14 cellular contexts compared by ENCODE assay signal in the genomic region with DNA sequence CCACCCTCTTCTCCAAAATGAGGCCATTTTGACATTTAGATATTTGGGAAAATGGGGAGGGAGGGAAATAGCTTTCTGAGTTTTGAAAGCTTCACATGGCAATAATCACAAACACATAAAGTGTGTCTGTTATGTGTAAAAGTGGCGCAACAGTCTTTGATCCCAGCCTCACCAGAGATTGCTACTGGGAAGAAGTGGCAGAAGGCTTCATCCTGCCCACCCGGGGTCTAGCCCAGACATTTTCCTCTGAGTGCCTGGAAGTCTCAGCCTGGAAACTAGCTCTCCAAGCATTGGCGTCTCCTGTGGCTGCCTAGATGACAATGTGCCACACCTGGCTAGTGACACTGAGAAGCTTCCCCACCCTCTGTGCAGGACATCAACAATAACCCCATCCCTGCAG. TPM values are rescaled to one million over a fixed set of nuclear protein-coding genes. Genes with fewer than 3 reads are reported as not detected.
A peak's percentile ranks its signal among the peaks of the same experiment; 100 is the strongest.
DNase-seq lines count a peak whose midpoint lies in the region; ATAC-seq, FAIRE-seq and TF ChIP-seq lines count a peak whose summit lies in the region.
"Had no signal": no experiment of that assay in that cellular context is flagged by ENCODE, and none has a peak within 500 bp of the region (broad histone marks: within the 10 kb centered on the region; RNA-seq: fewer than 3 reads in every experiment).

No MANE protein-coding gene starts in this region.

- 100% methylated on average over 1 to 2 of the region's 3 CpGs for WGBS in gastroesophageal sphincter (ENCODE audit: low coverage in 1 of 2), 2 donors

- no peaks in the 10 kb centered on the region for H3K27me3 Mint-ChIP-seq in activated T-cell treated with anti-CD3 and anti-CD28 coated beads, Interleukin-2, amount 50 U/mL, for 4 hours (ENCODE audit: low read depth)
- no peaks in the 10 kb centered on the region for H3K27me3 Mint-ChIP-seq in T-helper 17 cell
- no peaks in the 10 kb centered on the region for H3K27me3 Mint-ChIP-seq in stimulated activated memory B cell treated with anti-CD40 and anti-IgM and Interleukin-4, amounts not matched to agents 10 μg/mL and 1 μg/mL and 100 μg/mL, for 72 hours

- H3K4me3 ChIP-seq in gastroesophageal sphincter (no peak overlapping the region), lower lobe of right lung (no peak overlapping the region)

- no peaks in the 10 kb centered on the region for H3K27me3 ChIP-seq in gastroesophageal sphincter
- no peaks in the 10 kb centered on the region for H3K27me3 ChIP-seq in lower lobe of right lung (ENCODE audit: low read depth)
- H3K27me3 ChIP-seq: thyroid gland had no signal

- FAIRE-seq in H54 (lab: Jason Lieb, UNC), result no peak

- H3K27ac Mint-ChIP-seq in T-helper 17 cell, result peak overlapping the region; percentile 91
- H3K27ac Mint-ChIP-seq in stimulated activated memory B cell treated with anti-CD40 and anti-IgM and Interleukin-4, amounts not matched to agents 10 μg/mL and 1 μg/mL and 100 μg/mL, for 72 hours, result no peak overlapping the region

- peaks cover 5% of the 10 kb centered on the region for H3K36me3 Mint-ChIP-seq in activated T-cell treated with anti-CD3 and anti-CD28 coated beads, Interleukin-2, amount 50 U/mL, for 4 hours (ENCODE audit: insufficient read depth)
- peaks cover 4% of the 10 kb centered on the region for H3K36me3 Mint-ChIP-seq in T-helper 17 cell (ENCODE audit: low read depth)
- H3K36me3 Mint-ChIP-seq in stimulated activated memory B cell treated with anti-CD40 and anti-IgM and Interleukin-4, amounts not matched to agents 10 μg/mL and 1 μg/mL and 100 μg/mL, for 72 hours, result no peaks in the 10 kb centered on the region

- H3K4me1 ChIP-seq in gastroesophageal sphincter (peaks cover 0 to 55% (median 19%) of the 10 kb centered on the region in 3 donors), lower lobe of right lung (peaks cover 54% of the 10 kb centered on the region)

- H3K36me3 ChIP-seq in gastroesophageal sphincter (peaks cover 0 to under 1% of the 10 kb centered on the region in 2 donors), lower lobe of right lung (peaks cover 2% of the 10 kb centered on the region)
- H3K36me3 ChIP-seq: thyroid gland had no signal

- no peaks in the 10 kb centered on the region for H3K9me3 Mint-ChIP-seq in activated T-cell treated with anti-CD3 and anti-CD28 coated beads, Interleukin-2, amount 50 U/mL, for 4 hours
- H3K9me3 Mint-ChIP-seq in stimulated activated memory B cell treated with anti-CD40 and anti-IgM and Interleukin-4, amounts not matched to agents 10 μg/mL and 1 μg/mL and 100 μg/mL, for 72 hours, result no peaks in the 10 kb centered on the region

- H3K9me3 ChIP-seq in T-helper 17 cell (ENCODE audit: control insufficient read depth, low read length, poor library complexity, severe bottlenecking) (no peaks in the 10 kb centered on the region), gastroesophageal sphincter (no peaks in the 10 kb centered on the region), lower lobe of right lung (no peaks in the 10 kb centered on the region)
- H3K9me3 ChIP-seq: thyroid gland had no signal

- TF ChIP-seq EP300 in gastroesophageal sphincter (IDR thresholded peaks at IDR 0.05), result no peak

- TF ChIP-seq CTCF in gastroesophageal sphincter (IDR thresholded peaks at IDR 0.05) (no peak), lower lobe of right lung (IDR thresholded peaks at IDR 0.05) (no peak)

- DNase-seq in activated T-cell treated with anti-CD3 and anti-CD28 coated beads, Interleukin-2, amount 50 U/mL, for 4 hours, result no peak
- no peak for DNase-seq in activated T-cell treated with anti-CD3 and anti-CD28 coated beads, Interleukin-2, amount 50 U/mL, for 48 hours
- DNase-seq in T-helper 17 cell (no peak), H54 (ENCODE audit: insufficient read length, low spot score) (no peak), pons (ENCODE audit: low spot score) (no peak), lower lobe of right lung (no peak)
- DNase-seq: hippocampal formation, left cardiac atrium, NCI-H446, retina, SHP77 treated with DMSO at 0.1 percent for 48 hours, thyroid gland had no signal

- H3K27ac ChIP-seq in gastroesophageal sphincter (peak overlapping the region in 3 of 4 donors; percentile 91 to 94 (median 91)), lower lobe of right lung (no peak overlapping the region)

- H3K4me1 Mint-ChIP-seq in activated T-cell treated with anti-CD3 and anti-CD28 coated beads, Interleukin-2, amount 50 U/mL, for 4 hours (ENCODE audit: low read depth), result peaks cover 65% of the 10 kb centered on the region
- H3K4me1 Mint-ChIP-seq in T-helper 17 cell, result peaks cover 51% of the 10 kb centered on the region
- H3K4me1 Mint-ChIP-seq in stimulated activated memory B cell treated with anti-CD40 and anti-IgM and Interleukin-4, amounts not matched to agents 10 μg/mL and 1 μg/mL and 100 μg/mL, for 72 hours, result peaks cover 56% of the 10 kb centered on the region

- peak overlapping the region; percentile 86 for H3K4me3 Mint-ChIP-seq in activated T-cell treated with anti-CD3 and anti-CD28 coated beads, Interleukin-2, amount 50 U/mL, for 4 hours
- H3K4me3 Mint-ChIP-seq in T-helper 17 cell, result peak overlapping the region; percentile 65
- peak overlapping the region; percentile 64 for H3K4me3 Mint-ChIP-seq in stimulated activated memory B cell treated with anti-CD40 and anti-IgM and Interleukin-4, amounts not matched to agents 10 μg/mL and 1 μg/mL and 100 μg/mL, for 72 hours

- TF ChIP-seq POLR2A in gastroesophageal sphincter (IDR thresholded peaks at IDR 0.05), result no peak
- no peak for TF ChIP-seq POLR2A in H54 (IDR thresholded peaks at IDR 0.05; ENCODE audit: low read depth, low read length)

- intact Hi-C loops in lower lobe of right lung (cut with DNase I), result no loop called here

- no peak for ATAC-seq in activated T-cell treated with anti-CD3 and anti-CD28 coated beads, Interleukin-2, amount 50 U/mL, for 4 hours
- no peak for ATAC-seq in T-helper 17 cell
- no peak for ATAC-seq in gastroesophageal sphincter
- no peak for ATAC-seq in stimulated activated memory B cell treated with anti-CD40 and anti-IgM and Interleukin-4, amounts not matched to agents 10 μg/mL and 1 μg/mL and 100 μg/mL, for 72 hours
- ATAC-seq in lower lobe of right lung, result no peak
- ATAC-seq: left cardiac atrium had no signal

RNA-seq across cellular contexts. Expression of gene LBH, which starts 1.7 kb away (rescaled TPM):
- 100 to 1,000 TPM; 102 to 143 (median 119) TPM for total RNA-seq in activated T-cell treated with anti-CD3 and anti-CD28 coated beads, Interleukin-2, amount 50 U/mL, for 4 hours
- 100 to 1,000 TPM; 118 to 127 TPM for total RNA-seq in T-helper 17 cell
- total RNA-seq in gastroesophageal sphincter, result 100 to 1,000 TPM in 3 of 4 donors, 10 to 100 TPM in 1; 62.3 to 509 (median 348) TPM
- 137 TPM for total RNA-seq in lower lobe of right lung
